ENCODE assay signal across 23 cellular contexts in the genomic region with DNA sequence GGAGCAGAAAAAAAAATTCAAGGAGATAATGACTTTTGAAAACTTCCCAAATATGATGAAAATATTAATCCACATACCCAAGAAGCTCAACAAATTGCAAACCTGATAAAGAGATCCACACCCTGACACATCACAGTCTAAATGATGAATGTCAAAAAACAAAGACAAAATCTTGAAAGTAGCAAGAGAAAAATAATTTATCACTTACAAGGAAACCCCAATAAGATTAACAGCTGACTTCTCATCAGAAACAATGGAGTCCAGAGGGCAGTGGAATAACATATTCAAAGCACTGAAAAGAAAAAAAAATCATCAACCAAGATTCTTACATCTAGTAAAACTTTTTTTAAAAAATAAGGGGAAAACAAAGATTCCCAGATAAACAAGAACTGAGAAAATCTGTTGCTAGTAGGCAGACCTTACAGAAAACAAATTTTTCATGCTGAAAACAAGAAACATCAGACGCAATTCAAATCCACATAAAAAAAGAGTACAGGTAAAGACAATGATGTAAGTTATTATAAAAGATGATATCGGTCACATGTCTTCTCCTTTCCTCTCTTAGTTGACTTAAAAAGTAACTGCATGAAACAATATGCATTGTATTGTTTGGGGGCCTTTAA. TPM values are rescaled to one million over a fixed set of nuclear protein-coding genes. Genes with fewer than 3 reads are reported as not detected.
DNase-seq lines count a peak whose midpoint lies in the region; ATAC-seq and TF ChIP-seq lines count a peak whose summit lies in the region.
"Had no signal": no experiment of that assay in that cellular context is flagged by ENCODE, and none has a peak within 500 bp of the region (broad histone marks: within the 10 kb centered on the region; RNA-seq: fewer than 3 reads in every experiment).

No MANE protein-coding gene starts in this region.

- intact Hi-C loops in HCT116 (cut with micrococcal nuclease) (no loop called here), esophagus squamous epithelium (cut with DNase I) (no loop called here)

- CTCF ChIA-PET in HCT116 (lab: Charles Lee): no interaction called here

- H3K4me2 ChIP-seq in HCT116 (ENCODE audit: low read length): no peak overlapping the region

- H3K79me2 ChIP-seq in HCT116 (ENCODE audit: insufficient read depth, low read length): peaks cover 87% of the 10 kb centered on the region

- DNase-seq in ACHN (peak; percentile 4), HCT116 (ENCODE audit: low read depth, low spot score) (no peak), NCI-H69 (lab: John Stamatoyannopoulos, UW) (peak; percentile 20), choroid plexus epithelial cell (ENCODE audit: low read depth) (peak; percentile 23), retina (no peak), esophagus squamous epithelium (lab: John Stamatoyannopoulos, UW) (no peak), ureter (ENCODE audit: low spot score) (no peak)
- DNase-seq: activated CD4-positive, alpha-beta T cell treated with anti-CD3 and anti-CD28 coated beads for 4 hours; activated CD8-positive, alpha-beta memory T cell treated with anti-CD3 and anti-CD28 coated beads for 24 hours; activated effector memory CD4-positive, alpha-beta T cell treated with Interleukin-2 at 50 U/mL for 16 hours; islet precursor cell; left ventricle myocardium superior; NCI-H1105; NCI-H187 treated with DMSO at 0.1 percent for 48 hours; NCI-H345; NCI-H82; Right ventricle myocardium superior; stimulated activated CD4-positive, alpha-beta T cell treated with anti-CD3 and anti-CD28 coated beads, Interleukin-15, amount 100 ng/mL, for 24 hours; stimulated activated naive CD8-positive, alpha-beta T cell treated with anti-CD3 and anti-CD28 coated beads, Interleukin-15, Interleukin-2, amounts not matched to agents 100 U/mL and 50 U/mL, for 24 hours; testis; uterus had no signal

- ATAC-seq in HCT116 (no peak), GM18519 (IDR thresholded peaks at IDR 0.05; ENCODE audit: low FRiP score, unreplicated experiment) (no peak)
- ATAC-seq: left ventricle myocardium superior; stimulated activated naive CD8-positive, alpha-beta T cell treated with anti-CD3 and anti-CD28 coated beads, Interleukin-15, Interleukin-2, amounts not matched to agents 100 U/mL and 50 U/mL, for 24 hours had no signal

- H3K9me2 ChIP-seq in HCT116 (ENCODE audit: insufficient read depth): no peaks in the 10 kb centered on the region

- POLR2A ChIA-PET in HCT116 (lab: Charles Lee): no interaction called here

- 97 to 100% methylated on average over 2 of the region's 2 CpGs for WGBS in esophagus squamous epithelium, 2 donors

- H3K4me3 ChIP-seq in HCT116 (replicated peaks in 1 of 2; ENCODE audit: low read depth in 1 of 2, low read length in 2 of 2) (no peak overlapping the region), choroid plexus epithelial cell (ENCODE audit: low read depth, low read length) (no peak overlapping the region), esophagus squamous epithelium (no peak overlapping the region)
- H3K4me3 ChIP-seq: testis, uterus had no signal

- no peak overlapping the region for H3K9ac ChIP-seq in HCT116 (ENCODE audit: low read length)

- H3K27me3 ChIP-seq in HCT116 (ENCODE audit: insufficient read depth, low read length): no peaks in the 10 kb centered on the region
- H3K27me3 ChIP-seq in esophagus squamous epithelium: no peaks in the 10 kb centered on the region
- H3K27me3 ChIP-seq: testis, uterus had no signal

- RAD21 ChIA-PET in HCT116 (lab: Charles Lee; ENCODE audit: low non-redundant PET in 1 of 2, low total read pairs in 2 of 2, uncharacterized antibody in 2 of 2, unreplicated experiment in 2 of 2): no interaction called here

- TF ChIP-seq RAD21 in HCT116 (IDR thresholded peaks at IDR 0.05; ENCODE audit: low read depth): 0 out of 2 replicates have a peak, but pooled peaks have one; percentile 2

- H3K4me1 ChIP-seq in HCT116 (ENCODE audit: control insufficient read depth in 1 of 2, insufficient read depth in 2 of 2, low read length in 2 of 2) (no peaks in the 10 kb centered on the region), esophagus squamous epithelium (peaks cover 0 to 10% (median 0%) of the 10 kb centered on the region in 3 donors)
- H3K4me1 ChIP-seq: testis had no signal

- no peaks in the 10 kb centered on the region for H4K20me1 ChIP-seq in HCT116 (ENCODE audit: insufficient read depth)

- H3K9me3 ChIP-seq in HCT116 (ENCODE audit: control insufficient read depth in 1 of 2, insufficient read depth in 1 of 2, low read depth in 1 of 2, low read length in 2 of 2): peaks cover 25 to 35% of the 10 kb centered on the region in 2 experiments; a peak in 3 of 4 replicates
- peaks cover 0 to 55% (median 35%) of the 10 kb centered on the region in 3 donors for H3K9me3 ChIP-seq in esophagus squamous epithelium
- H3K9me3 ChIP-seq: testis had no signal

- no TSS peak for BruUV-seq in HCT116 (replicated peaks; lab: Mats Ljungman, UMichigan)

- no peak overlapping the region for H2AFZ ChIP-seq in HCT116 (ENCODE audit: low read depth, low read length, poor library complexity, severe bottlenecking)

- TF ChIP-seq POLR2A in HCT116 (IDR thresholded peaks at IDR 0.05; ENCODE audit: borderline replicate concordance, extremely low read depth, insufficient read depth, insufficient read length): no peak
- TF ChIP-seq POLR2A in esophagus squamous epithelium (IDR thresholded peaks at IDR 0.05): no peak

- H3K27ac ChIP-seq in HCT116 (ENCODE audit: low read depth, low read length) (no peak overlapping the region), esophagus squamous epithelium (no peak overlapping the region)
- H3K27ac ChIP-seq: C4-2B, testis, uterus had no signal

- in situ Hi-C loops in ACHN (cut with HindIII; ENCODE audit: low pct_ligation_motif_present, low pct_unique_long_range_greater_than_20kb, low sequenced_read_pairs): no loop called here

- H3K36me3 ChIP-seq in HCT116 (ENCODE audit: control insufficient read depth in 1 of 2, insufficient read depth in 2 of 2, low read length in 2 of 2) (peaks cover 4 to 24% of the 10 kb centered on the region in 2 experiments), esophagus squamous epithelium (peaks cover 7 to 84% (median 7%) of the 10 kb centered on the region in 3 donors)
- H3K36me3 ChIP-seq: uterus had no signal

- TF ChIP-seq CTCF in HCT116 (IDR thresholded peaks at IDR 0.05 in 2 of 3, conservative IDR thresholded peaks at IDR 0.05 in 1 of 3; ENCODE audit: borderline replicate concordance in 1 of 3, insufficient read depth in 1 of 3, low read depth in 2 of 3, low read length in 2 of 3) (no peak), choroid plexus epithelial cell (conservative IDR thresholded peaks at IDR 0.05; ENCODE audit: low read depth, low read length) (no peak), esophagus squamous epithelium (IDR thresholded peaks at IDR 0.05) (no peak)

TF ChIP-seq in HCT116, 20 proteins besides CTCF, POLR2A, EP300 and RAD21:
- TF ChIP-seq CBX3 (IDR thresholded peaks at IDR 0.05; ENCODE audit: low read depth) (peak; percentile 89; the same call in 1 of the 2 replicates), EZH2 (IDR thresholded peaks at IDR 0.05) (no peak)
- TF ChIP-seq, protein P1, sequence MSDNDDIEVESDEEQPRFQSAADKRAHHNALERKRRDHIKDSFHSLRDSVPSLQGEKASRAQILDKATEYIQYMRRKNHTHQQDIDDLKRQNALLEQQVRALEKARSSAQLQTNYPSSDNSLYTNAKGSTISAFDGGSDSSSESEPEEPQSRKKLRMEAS (IDR thresholded peaks at IDR 0.05): no peak
- TF ChIP-seq, protein P2, sequence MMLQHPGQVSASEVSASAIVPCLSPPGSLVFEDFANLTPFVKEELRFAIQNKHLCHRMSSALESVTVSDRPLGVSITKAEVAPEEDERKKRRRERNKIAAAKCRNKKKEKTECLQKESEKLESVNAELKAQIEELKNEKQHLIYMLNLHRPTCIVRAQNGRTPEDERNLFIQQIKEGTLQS (IDR thresholded peaks at IDR 0.05): no peak
TF ChIP-seq in HCT116: peak in this region for 1.

RNA-seq across cellular contexts. Expression of a gene that starts 21.3 kb away (rescaled TPM):
- total RNA-seq in HCT116 (2021; ENCODE audit: unreplicated experiment): 44.9 TPM
- 41.0 and 45.2 TPM in 2 replicates for polyA plus RNA-seq in HCT116 (2012)
- total RNA-seq in esophagus squamous epithelium: 10 to 100 TPM; 30.4 to 49.6 (median 35.1) TPM
- 37.4 TPM for total RNA-seq in ureter

RNA-seq across cellular contexts. Expression of a gene that starts 34.3 kb away (rescaled TPM):
- total RNA-seq in HCT116 (2021; ENCODE audit: unreplicated experiment) (41.4 TPM), esophagus squamous epithelium (10 to 100 TPM; 17.7 to 27.1 (median 25.8) TPM), ureter (29.5 TPM)
- polyA plus RNA-seq in HCT116 (2012): 26.9 and 30.7 TPM in 2 replicates

RNA-seq across cellular contexts. Expression of a gene that starts 58.2 kb away (rescaled TPM):
- total RNA-seq in HCT116 (2021; ENCODE audit: unreplicated experiment) (178 TPM), esophagus squamous epithelium (10 to 100 TPM; 20.8 to 43.2 (median 32.5) TPM), ureter (82.1 TPM)
- polyA plus RNA-seq in HCT116 (2012): 107 and 114 TPM in 2 replicates

Comparison
In these comparisons a context has a peak if more than half of its experiments do, and no peak if none do; other contexts are left out.
1. DNase-seq: peak in ACHN (single experiment), NCI-H69 (single experiment) and choroid plexus epithelial cell (single experiment); none in HCT116 (single experiment), retina (single experiment), esophagus squamous epithelium (single experiment) and ureter (single experiment).